20 cellular contexts compared by ENCODE assay signal in genomic region chr1:197149340-197149739, GRCh38.
"Had no signal": no experiment of that assay in that cellular context is flagged by ENCODE, and none has a peak within 500 bp of the region (broad histone marks: within the 10 kb centered on the region; RNA-seq: fewer than 3 reads in every experiment).

No MANE protein-coding gene starts in this region.

- H3K4me3 ChIP-seq: PC-9, Peyer's patch, SJCRH30 had no signal

- H3K36me3 ChIP-seq: Peyer's patch, SJCRH30 had no signal

- H3K9me3 ChIP-seq: Peyer's patch, SJCRH30 had no signal

- DNase-seq: KBM-7, MV-4-11, NCI-H1048, NCI-H1105, NCI-H1417, NCI-H1436 treated with DMSO at 0.1 percent for 48 hours, NCI-H1694, NCI-H187 treated with DMSO at 0.1 percent for 48 hours, NCI-H2029 treated with DMSO at 0.1 percent for 48 hours, NCI-H2107, NCI-H2171 treated with DMSO at 0.1 percent for 48 hours, NCI-H345, NCI-H446 treated with DMSO at 0.1 percent for 48 hours, NCI-H510A treated with DMSO at 0.1 percent for 48 hours, OCI-M1, PC-9, Peyer's patch, SHP77 treated with DMSO at 0.1 percent for 48 hours, SJCRH30, T-helper 2 cell had no signal

- H3K27ac ChIP-seq: PC-9, Peyer's patch, SJCRH30 had no signal
